ENCODE assay signal across 18 cellular contexts in genomic region chr7:135459951-135460567, GRCh38. TPM values are rescaled to one million over a fixed set of nuclear protein-coding genes. Genes with fewer than 3 reads are reported as not detected.
A peak's percentile ranks its signal among the peaks of the same experiment; 100 is the strongest.
DNase-seq lines count a peak whose midpoint lies in the region; ATAC-seq and TF ChIP-seq lines count a peak whose summit lies in the region.
"Had no signal": no experiment of that assay in that cellular context is flagged by ENCODE, and none has a peak within 500 bp of the region (broad histone marks: within the 10 kb centered on the region; RNA-seq: fewer than 3 reads in every experiment).

No MANE protein-coding gene starts in this region.

- POLR2A ChIA-PET in WTC11 (lab: Charles Lee) (no interaction called here), A673 (lab: Charles Lee; ENCODE audit: low non-redundant PET) (no interaction called here)

- H3K27ac Mint-ChIP-seq in WTC11, result peak overlapping the region; percentile 64; the same call in 1 of the 2 replicates
- H3K27ac Mint-ChIP-seq: activated T-helper 2 cell treated with anti-CD3 and anti-CD28 coated beads, Interferon-gamma antibody, Interleukin-2, Interleukin-4, amounts not matched to agents 10 μg/mL and 5 μg/mL and 100 μg/mL, durations not matched to agents 14 hours and 24 hours and 36 hours had no signal

- CTCF ChIA-PET in WTC11 (lab: Charles Lee), result interaction anchor here (1.6 kb wide), 1 partner anchor 45 kb away, joined by 3 read pairs; no protein-coding TSS in a partner anchor
- CTCF ChIA-PET in A673 (lab: Charles Lee), result no interaction called here

- TF ChIP-seq CTCF in WTC11 (IDR thresholded peaks at IDR 0.05) (no peak), A673 (conservative IDR thresholded peaks at IDR 0.05; ENCODE audit: low read depth, low read length) (no peak), stomach (IDR thresholded peaks at IDR 0.05) (no peak)

- WGBS in stomach, 5 donors, result 77 to 86% (median 81%) methylated on average over 4 of the region's 4 CpGs

- peak; percentile 7 for DNase-seq in stimulated activated CD4-positive, alpha-beta T cell treated with anti-CD3 and anti-CD28 coated beads, Interleukin-15, amount 100 ng/mL, for 24 hours
- no peak for DNase-seq in stimulated activated CD4-positive, alpha-beta T cell treated with anti-CD3 and anti-CD28 coated beads, Interleukin-4, amount 100 ng/mL, for 4 hours
- DNase-seq in WTC11 (ENCODE audit: low spot score), result no peak
- no peak for DNase-seq in A673 (ENCODE audit: low spot score)
- DNase-seq in stomach, result no peak
- no peak for DNase-seq in T-helper 1 cell
- DNase-seq: activated CD4-positive, alpha-beta T cell treated with anti-CD3 and anti-CD28 coated beads, Interleukin-2, amount 50 U/mL, for 1 hour; IMR-90; NCI-H1048; right lobe of liver; SHP77 treated with DMSO at 0.1 percent for 48 hours; stimulated activated CD4-positive, alpha-beta T cell treated with anti-CD3 and anti-CD28 coated beads, Interleukin-2, amount 100 ng/mL, for 48 hours; trophoblast cell had no signal

- no peaks in the 10 kb centered on the region for H3K9me3 Mint-ChIP-seq in WTC11
- H3K9me3 Mint-ChIP-seq: activated T-helper 2 cell treated with anti-CD3 and anti-CD28 coated beads, Interferon-gamma antibody, Interleukin-2, Interleukin-4, amounts not matched to agents 10 μg/mL and 5 μg/mL and 100 μg/mL, durations not matched to agents 14 hours and 24 hours and 36 hours had no signal

- H3K4me1 ChIP-seq in A673 (ENCODE audit: insufficient read depth, low read length, poor library complexity, severe bottlenecking) (no peaks in the 10 kb centered on the region), stomach (peaks cover 0 to 47% (median 27%) of the 10 kb centered on the region in 4 donors)
- H3K4me1 ChIP-seq: right lobe of liver had no signal

- no peaks in the 10 kb centered on the region for H3K36me3 Mint-ChIP-seq in WTC11

- no peak for TF ChIP-seq EP300 in stomach (IDR thresholded peaks at IDR 0.05)

- H3K4me1 Mint-ChIP-seq in WTC11, result peaks cover 13% of the 10 kb centered on the region

- no peak overlapping the region for H3K27ac ChIP-seq in A673 (ENCODE audit: low read depth, low read length, poor library complexity, severe bottlenecking)
- H3K27ac ChIP-seq in stomach, result no peak overlapping the region
- H3K27ac ChIP-seq: coronary artery, gastroesophageal sphincter, right lobe of liver had no signal

- H3K36me3 ChIP-seq in A673 (ENCODE audit: insufficient read depth, low read length, poor library complexity, severe bottlenecking) (no peaks in the 10 kb centered on the region), stomach (no peaks in the 10 kb centered on the region)
- H3K36me3 ChIP-seq: gastroesophageal sphincter, right lobe of liver had no signal

- H3K27me3 Mint-ChIP-seq in WTC11 (ENCODE audit: low read depth), result no peaks in the 10 kb centered on the region

- no peak for TF ChIP-seq POLR2A in stomach (IDR thresholded peaks at IDR 0.05)

- no peak overlapping the region for H3K4me3 Mint-ChIP-seq in WTC11

- intact Hi-C loops in A673 (cut with micrococcal nuclease; ENCODE audit: unreplicated experiment), result no loop called here
- intact Hi-C loops in stomach (cut with DNase I; ENCODE audit: low total_unique reads), result no loop called here

- H3K9me3 ChIP-seq in A673 (ENCODE audit: low read depth, low read length, poor library complexity, severe bottlenecking) (no peaks in the 10 kb centered on the region), stomach (no peaks in the 10 kb centered on the region)
- H3K9me3 ChIP-seq: gastroesophageal sphincter, right lobe of liver had no signal

- BruUV-seq in A673 (replicated peaks; lab: Mats Ljungman, UMichigan), result no TSS peak

- ATAC-seq in HG02798 (IDR thresholded peaks at IDR 0.05; ENCODE audit: poor library complexity, unreplicated experiment) (peak; percentile 88), WTC11 (no peak), GM21717 (IDR thresholded peaks at IDR 0.05; ENCODE audit: unreplicated experiment) (no peak)
- ATAC-seq: gastroesophageal sphincter, right lobe of liver had no signal

- H3K27me3 ChIP-seq in A673 (replicated peaks; ENCODE audit: insufficient read depth, low read depth, low read length, poor library complexity) (no peaks in the 10 kb centered on the region), stomach (no peaks in the 10 kb centered on the region)
- H3K27me3 ChIP-seq: gastroesophageal sphincter, right lobe of liver had no signal

- H3K4me3 ChIP-seq in A673 (ENCODE audit: low read depth, low read length, poor library complexity, severe bottlenecking), result no peak overlapping the region
- no peak overlapping the region for H3K4me3 ChIP-seq in stomach
- H3K4me3 ChIP-seq: coronary artery, gastroesophageal sphincter, right lobe of liver had no signal

TF ChIP-seq in WTC11, 78 proteins besides CTCF, POLR2A, EP300 and RAD21:
- no peak for TF ChIP-seq ZSCAN18 (CRISPR knock-in tag; IDR thresholded peaks at IDR 0.05)

RNA-seq across cellular contexts. Expression of gene CNOT4, which starts 49.8 kb away (rescaled TPM):
- 14.6 to 19.7 TPM (median 19.2 TPM) in 3 replicates for total RNA-seq in WTC11 (2021)
- total RNA-seq in A673 (2021), result 24.1 and 24.6 TPM in 2 replicates
- 10 to 100 TPM in 4 of 5 donors, 1 to 10 TPM in 1; 4.6 to 50.2 (median 18.3) TPM for total RNA-seq in stomach
- 1 to 10 TPM; 4.7 to 6.3 (median 5.5) TPM for polyA plus RNA-seq in stomach
